ENCODE assay signal across 1 cellular context in genomic region chr17:82097187-82097918, GRCh38.
A peak's percentile ranks its signal among the peaks of the same experiment; 100 is the strongest.
TF ChIP-seq lines count a peak whose summit lies in the region.

No MANE protein-coding gene starts in this region.

TF ChIP-seq in WTC11, 78 proteins besides CTCF, POLR2A, EP300 and RAD21 (continued from another document):
- TF ChIP-seq TP53 (CRISPR knock-in tag; IDR thresholded peaks at IDR 0.05) (no peak), FOXJ3 (CRISPR knock-in tag; IDR thresholded peaks at IDR 0.05; ENCODE audit: borderline replicate concordance) (no peak), ATF6 (CRISPR knock-in tag; IDR thresholded peaks at IDR 0.05) (no peak), ZNF423 (CRISPR knock-in tag; IDR thresholded peaks at IDR 0.05) (peak; percentile 83), NFYB (CRISPR knock-in tag; conservative IDR thresholded peaks at IDR 0.05; ENCODE audit: low read depth) (no peak)
TF ChIP-seq in WTC11: peak in this region for 10.
